In the genomic region with DNA sequence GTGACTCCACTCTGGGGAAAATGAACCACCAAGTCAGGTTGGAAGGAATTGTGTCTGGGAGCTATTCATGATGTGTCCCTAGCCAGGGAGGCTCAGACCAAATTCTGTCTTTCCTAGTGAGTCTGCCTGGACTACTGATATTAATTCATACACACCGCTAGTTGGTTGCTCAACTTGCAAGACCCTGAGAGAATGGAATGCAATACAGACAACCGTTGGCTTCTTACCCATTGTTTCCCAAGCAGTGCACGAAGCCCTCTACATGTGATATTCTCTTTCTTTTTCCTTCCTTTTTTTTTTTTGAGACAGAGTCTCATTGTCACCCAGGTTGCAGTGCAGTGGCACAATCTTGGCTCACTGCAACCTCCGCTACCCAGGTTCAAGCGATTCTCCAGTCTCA, we compare ENCODE assay signal across 29 cellular contexts. TPM values are rescaled to one million over a fixed set of nuclear protein-coding genes. Genes with fewer than 3 reads are reported as not detected.
DNase-seq lines count a peak whose midpoint lies in the region; ATAC-seq and TF ChIP-seq lines count a peak whose summit lies in the region.
"Had no signal": no experiment of that assay in that cellular context is flagged by ENCODE, and none has a peak within 500 bp of the region (broad histone marks: within the 10 kb centered on the region; RNA-seq: fewer than 3 reads in every experiment).

No MANE protein-coding gene starts in this region.

- H3K27me3 Mint-ChIP-seq in activated naive CD4-positive, alpha-beta T cell treated with anti-CD3 and anti-CD28 coated beads, Interleukin-2, amount 10 ng/mL, durations not matched to agents 7 days and 5 days, result peaks cover 11% of the 10 kb centered on the region
- no peaks in the 10 kb centered on the region for H3K27me3 Mint-ChIP-seq in stimulated activated naive B cell treated with anti-CD40 and anti-IgM and Interleukin-4, amounts not matched to agents 10 μg/mL and 1 μg/mL and 100 μg/mL, for 72 hours
- H3K27me3 Mint-ChIP-seq: activated CD8-positive, alpha-beta memory T cell treated with anti-CD3 and anti-CD28 coated beads, Interleukin-2, amount 10 ng/mL, durations not matched to agents 7 days and 5 days had no signal

- no peaks in the 10 kb centered on the region for H4K20me1 ChIP-seq in fibroblast of lung (ENCODE audit: control insufficient read depth, extremely low read depth, insufficient read depth, low read length)

- H3K36me3 Mint-ChIP-seq in activated naive CD4-positive, alpha-beta T cell treated with anti-CD3 and anti-CD28 coated beads, Interleukin-2, amount 10 ng/mL, durations not matched to agents 7 days and 5 days, result peaks cover 3% of the 10 kb centered on the region
- no peaks in the 10 kb centered on the region for H3K36me3 Mint-ChIP-seq in stimulated activated naive B cell treated with anti-CD40 and anti-IgM and Interleukin-4, amounts not matched to agents 10 μg/mL and 1 μg/mL and 100 μg/mL, for 72 hours
- H3K36me3 Mint-ChIP-seq: CD8-positive, alpha-beta T cell; WTC11 had no signal

- no peak overlapping the region for H3K9ac ChIP-seq in fibroblast of lung (ENCODE audit: insufficient read depth, low read length)

- no peak overlapping the region for H3K4me3 ChIP-seq in fibroblast of lung (replicated peaks in 1 of 4; ENCODE audit: control extremely low read depth in 1 of 4, insufficient read depth in 1 of 4, low read depth in 3 of 4, low read length in 4 of 4)
- H3K4me3 ChIP-seq: heart left ventricle, testis, vagina had no signal

- no peak for TF ChIP-seq CTCF in fibroblast of lung (conservative IDR thresholded peaks at IDR 0.05 in 1 of 2, IDR thresholded peaks at IDR 0.05 in 1 of 2; ENCODE audit: low read depth in 1 of 2, low read length in 2 of 2)

- peak overlapping the region; percentile 37 for H3K27ac Mint-ChIP-seq in activated naive CD4-positive, alpha-beta T cell treated with anti-CD3 and anti-CD28 coated beads, Interleukin-2, amount 10 ng/mL, durations not matched to agents 7 days and 5 days
- peak overlapping the region; percentile 14 for H3K27ac Mint-ChIP-seq in stimulated activated naive B cell treated with anti-CD40 and anti-IgM and Interleukin-4, amounts not matched to agents 10 μg/mL and 1 μg/mL and 100 μg/mL, for 72 hours
- H3K27ac Mint-ChIP-seq: activated CD8-positive, alpha-beta memory T cell treated with anti-CD3 and anti-CD28 coated beads, Interleukin-2, amount 10 ng/mL, durations not matched to agents 7 days and 5 days; activated T-cell treated with anti-CD3 and anti-CD28 coated beads, Interleukin-2, amount 50 U/mL, for 72 hours; CD8-positive, alpha-beta T cell; WTC11 had no signal

- H3K36me3 ChIP-seq in fibroblast of lung (ENCODE audit: control insufficient read depth, insufficient read depth, low read length), result no peaks in the 10 kb centered on the region
- H3K36me3 ChIP-seq: brain microvascular endothelial cell, heart left ventricle, vagina had no signal

- H3K27ac ChIP-seq in fibroblast of lung (ENCODE audit: insufficient read depth, low read length), result no peak overlapping the region
- H3K27ac ChIP-seq: 22Rv1, brain microvascular endothelial cell, heart left ventricle, testis, vagina had no signal

- H3K4me3 Mint-ChIP-seq in activated naive CD4-positive, alpha-beta T cell treated with anti-CD3 and anti-CD28 coated beads, Interleukin-2, amount 10 ng/mL, durations not matched to agents 7 days and 5 days, result no peak overlapping the region
- H3K4me3 Mint-ChIP-seq in stimulated activated naive B cell treated with anti-CD40 and anti-IgM and Interleukin-4, amounts not matched to agents 10 μg/mL and 1 μg/mL and 100 μg/mL, for 72 hours, result no peak overlapping the region
- H3K4me3 Mint-ChIP-seq: activated CD8-positive, alpha-beta memory T cell treated with anti-CD3 and anti-CD28 coated beads, Interleukin-2, amount 10 ng/mL, durations not matched to agents 7 days and 5 days; activated T-cell treated with anti-CD3 and anti-CD28 coated beads, Interleukin-2, amount 50 U/mL, for 72 hours; CD8-positive, alpha-beta T cell; neural crest cell; WTC11 had no signal

- no peaks in the 10 kb centered on the region for H3K9me3 Mint-ChIP-seq in activated naive CD4-positive, alpha-beta T cell treated with anti-CD3 and anti-CD28 coated beads, Interleukin-2, amount 10 ng/mL, durations not matched to agents 7 days and 5 days
- no peaks in the 10 kb centered on the region for H3K9me3 Mint-ChIP-seq in stimulated activated naive B cell treated with anti-CD40 and anti-IgM and Interleukin-4, amounts not matched to agents 10 μg/mL and 1 μg/mL and 100 μg/mL, for 72 hours
- H3K9me3 Mint-ChIP-seq: CD8-positive, alpha-beta T cell; neural crest cell; WTC11 had no signal

- CTCF ChIA-PET in activated naive CD4-positive, alpha-beta T cell treated with anti-CD3 and anti-CD28 coated beads, Interleukin-2, amount 10 ng/mL, durations not matched to agents 7 days and 5 days (lab: Charles Lee), result no interaction called here

- H3K4me2 ChIP-seq in fibroblast of lung (ENCODE audit: extremely low read depth, insufficient read depth, low read length), result no peak overlapping the region

- H3K4me1 ChIP-seq in fibroblast of lung (ENCODE audit: control insufficient read depth, extremely low read depth, insufficient read depth, low read length), result peaks cover 15% of the 10 kb centered on the region
- H3K4me1 ChIP-seq: testis, vagina had no signal

- H2AFZ ChIP-seq in fibroblast of lung (ENCODE audit: low read length), result no peak overlapping the region

- H3K9me3 ChIP-seq in fibroblast of lung (ENCODE audit: control insufficient read depth, insufficient read depth, low read depth, low read length), result no peaks in the 10 kb centered on the region
- H3K9me3 ChIP-seq: heart left ventricle, testis, vagina had no signal

- peaks cover 18% of the 10 kb centered on the region for H3K4me1 Mint-ChIP-seq in activated naive CD4-positive, alpha-beta T cell treated with anti-CD3 and anti-CD28 coated beads, Interleukin-2, amount 10 ng/mL, durations not matched to agents 7 days and 5 days
- H3K4me1 Mint-ChIP-seq in stimulated activated naive B cell treated with anti-CD40 and anti-IgM and Interleukin-4, amounts not matched to agents 10 μg/mL and 1 μg/mL and 100 μg/mL, for 72 hours, result peaks cover 21 to 29% of the 10 kb centered on the region in 2 donors
- H3K4me1 Mint-ChIP-seq: neural crest cell had no signal

- H3K79me2 ChIP-seq in fibroblast of lung (ENCODE audit: control insufficient read depth, insufficient read depth, low read length), result no peaks in the 10 kb centered on the region

- H3K27me3 ChIP-seq in fibroblast of lung (ENCODE audit: control insufficient read depth, insufficient read depth, low read length), result no peaks in the 10 kb centered on the region
- H3K27me3 ChIP-seq: brain microvascular endothelial cell, heart left ventricle, testis, vagina had no signal

- DNase-seq in activated naive CD4-positive, alpha-beta T cell treated with anti-CD3 and anti-CD28 coated beads, Interleukin-2, amount 10 ng/mL, durations not matched to agents 7 days and 5 days, result no peak
- no peak for DNase-seq in activated naive CD4-positive, alpha-beta T cell treated with anti-CD3 and anti-CD28 coated beads, Interleukin-2, amount 50 U/mL, for 16 hours
- peak; percentile 53 for DNase-seq in SIG-M5 (lab: John Stamatoyannopoulos, UW)
- peak; percentile 27 to 37 for DNase-seq in fibroblast of lung (ENCODE audit: low read depth in 2 of 2)
- DNase-seq in stimulated activated naive B cell treated with anti-CD40 and anti-IgM and Interleukin-4, amounts not matched to agents 10 μg/mL and 1 μg/mL and 100 μg/mL, for 72 hours, result no peak
- DNase-seq: activated CD8-positive, alpha-beta memory T cell treated with anti-CD3 and anti-CD28 coated beads, Interleukin-2, amount 10 ng/mL, durations not matched to agents 7 days and 5 days; activated naive CD4-positive, alpha-beta T cell treated with Interleukin-2 at 50 U/mL for 16 hours; activated T-cell treated with anti-CD3 and anti-CD28 coated beads, Interleukin-2, amount 50 U/mL, for 72 hours; amniotic stem cell; brain microvascular endothelial cell; CD8-positive, alpha-beta T cell; effector CD4-positive, alpha-beta T cell; KBM-7; kidney glomerular epithelial cell; NCI-H1436; NCI-H748 treated with DMSO at 0.1 percent for 48 hours; OCI-M1; stimulated activated naive CD8-positive, alpha-beta T cell treated with anti-CD3 and anti-CD28 coated beads, Interleukin-15, Interleukin-2, amounts not matched to agents 100 U/mL and 50 U/mL, for 24 hours; T-helper 9 cell; testis had no signal

- ATAC-seq in stimulated activated naive B cell treated with anti-CD40 and anti-IgM and Interleukin-4, amounts not matched to agents 10 μg/mL and 1 μg/mL and 100 μg/mL, for 72 hours (replicated peaks), result no peak
- no peak for ATAC-seq in GM18517 (IDR thresholded peaks at IDR 0.05; ENCODE audit: unreplicated experiment)
- ATAC-seq in GM18870 (IDR thresholded peaks at IDR 0.05; ENCODE audit: unreplicated experiment), result no peak
- ATAC-seq in GM21526 (IDR thresholded peaks at IDR 0.05; ENCODE audit: low FRiP score, unreplicated experiment), result no peak
- ATAC-seq: activated CD8-positive, alpha-beta memory T cell treated with anti-CD3 and anti-CD28 coated beads, Interleukin-2, amount 10 ng/mL, durations not matched to agents 7 days and 5 days; activated T-cell treated with anti-CD3 and anti-CD28 coated beads, Interleukin-2, amount 50 U/mL, for 72 hours; CD8-positive, alpha-beta T cell; SK-N-SH treated with all-trans-retinoic acid at 6 μM for 48 hours; stimulated activated naive CD8-positive, alpha-beta T cell treated with anti-CD3 and anti-CD28 coated beads, Interleukin-15, Interleukin-2, amounts not matched to agents 100 U/mL and 50 U/mL, for 24 hours had no signal

RNA-seq across cellular contexts. Expression of a gene that starts 19.4 kb away (rescaled TPM):
- total RNA-seq in fibroblast of lung, result 147 and 363 TPM in 2 replicates
- polyA plus RNA-seq in fibroblast of lung, result 71.9 and 83.9 TPM in 2 replicates
- 59.1 and 76.2 TPM in 2 replicates for polyA plus RNA-seq in fibroblast of lung (2012)
- 9.6 and 21.5 TPM in 2 replicates for polyA minus RNA-seq in fibroblast of lung (ENCODE audit: low replicate concordance)
- total RNA-seq: neural crest cell had no signal

RNA-seq across cellular contexts. Expression of a gene that starts 55.4 kb away (rescaled TPM):
- 38.0 and 44.1 TPM in 2 replicates for total RNA-seq in fibroblast of lung
- 51.3 and 57.1 TPM in 2 replicates for polyA plus RNA-seq in fibroblast of lung
- polyA plus RNA-seq in fibroblast of lung (2012), result 55.2 and 55.9 TPM in 2 replicates
- 0.90 and 1.9 TPM in 2 replicates for polyA minus RNA-seq in fibroblast of lung (ENCODE audit: low replicate concordance)

Comparison
In these comparisons a context has a peak if more than half of its experiments do, and no peak if none do; other contexts are left out.
1. DNase-seq: peak in SIG-M5 (single experiment) and fibroblast of lung (2 of 2); none in activated naive CD4-positive, alpha-beta T cell treated with anti-CD3 and anti-CD28 coated beads, Interleukin-2, amount 10 ng/mL, durations not matched to agents 7 days and 5 days (single experiment), activated naive CD4-positive, alpha-beta T cell treated with anti-CD3 and anti-CD28 coated beads, Interleukin-2, amount 50 U/mL, for 16 hours (single experiment) and stimulated activated naive B cell treated with anti-CD40 and anti-IgM and Interleukin-4, amounts not matched to agents 10 μg/mL and 1 μg/mL and 100 μg/mL, for 72 hours (single experiment).